Comparison of ENCODE assay signal across 21 cellular contexts in the genomic region with DNA sequence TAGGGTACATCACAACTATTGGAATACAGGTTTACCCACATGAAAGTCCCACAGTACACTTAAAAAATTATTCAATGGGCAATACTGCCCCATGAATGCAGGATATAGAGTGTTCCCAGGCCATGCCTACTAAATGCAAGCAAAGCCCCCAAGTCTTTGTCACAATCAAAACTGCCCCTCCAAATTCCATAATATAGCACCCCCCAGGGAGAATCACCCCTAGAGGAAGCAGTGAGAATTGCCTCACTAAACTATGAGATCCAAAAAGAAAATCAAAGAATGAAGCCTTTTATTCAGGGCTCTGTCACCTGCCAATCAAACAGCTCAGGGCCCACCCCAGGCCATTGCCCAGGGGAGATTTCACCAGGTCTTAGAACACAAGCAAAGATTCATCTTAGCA.
"Had no signal": no experiment of that assay in that cellular context is flagged by ENCODE, and none has a peak within 500 bp of the region (broad histone marks: within the 10 kb centered on the region; RNA-seq: fewer than 3 reads in every experiment).

No MANE protein-coding gene starts in this region.

- H3K4me3 Mint-ChIP-seq: activated CD4-positive, alpha-beta memory T cell treated with anti-CD3 and anti-CD28 coated beads for 36 hours; activated naive CD8-positive, alpha-beta T cell treated with anti-CD3 and anti-CD28 coated beads for 36 hours; immature natural killer cell; natural killer cell; stimulated activated memory B cell treated with anti-CD40 and anti-IgM and Interleukin-4, amounts not matched to agents 10 μg/mL and 1 μg/mL and 100 μg/mL, for 72 hours; T-helper 2 cell treated with Interferon-gamma antibody and Interleukin-4, amounts not matched to agents 5 μg/mL and 100 μg/mL, for 36 hours; WTC11 had no signal

- H3K4me3 ChIP-seq: body of pancreas, coronary artery, esophagus muscularis mucosa, sigmoid colon, thoracic aorta, upper lobe of right lung had no signal

- H3K27ac ChIP-seq: body of pancreas, coronary artery, esophagus muscularis mucosa, sigmoid colon, thoracic aorta, upper lobe of right lung had no signal

- H3K27ac Mint-ChIP-seq: activated CD4-positive, alpha-beta memory T cell treated with anti-CD3 and anti-CD28 coated beads for 36 hours; activated naive CD8-positive, alpha-beta T cell treated with anti-CD3 and anti-CD28 coated beads for 36 hours; immature natural killer cell; natural killer cell; stimulated activated memory B cell treated with anti-CD40 and anti-IgM and Interleukin-4, amounts not matched to agents 10 μg/mL and 1 μg/mL and 100 μg/mL, for 72 hours; T-helper 2 cell treated with Interferon-gamma antibody and Interleukin-4, amounts not matched to agents 5 μg/mL and 100 μg/mL, for 36 hours; WTC11 had no signal

- H3K4me1 ChIP-seq: body of pancreas, esophagus muscularis mucosa, sigmoid colon, upper lobe of right lung had no signal

- H3K9me3 Mint-ChIP-seq: activated CD4-positive, alpha-beta memory T cell treated with anti-CD3 and anti-CD28 coated beads for 36 hours; activated naive CD8-positive, alpha-beta T cell treated with anti-CD3 and anti-CD28 coated beads for 36 hours; T-helper 2 cell treated with Interferon-gamma antibody and Interleukin-4, amounts not matched to agents 5 μg/mL and 100 μg/mL, for 36 hours had no signal

- DNase-seq: activated CD4-positive, alpha-beta memory T cell treated with anti-CD3 and anti-CD28 coated beads for 36 hours; activated CD4-positive, alpha-beta T cell treated with anti-CD3 and anti-CD28 coated beads for 4 hours; activated naive CD4-positive, alpha-beta T cell; activated naive CD8-positive, alpha-beta T cell treated with anti-CD3 and anti-CD28 coated beads for 36 hours; amniotic stem cell; body of pancreas; central memory CD4-positive, alpha-beta T cell; immature natural killer cell; mesenchymal stem cell; natural killer cell; nucleus accumbens; posterior cingulate gyrus; sigmoid colon; stimulated activated CD4-positive, alpha-beta T cell treated with anti-CD3 and anti-CD28 coated beads, Interleukin-4, amount 100 ng/mL, for 4 hours; upper lobe of right lung had no signal

- H3K27me3 ChIP-seq: body of pancreas, sigmoid colon, upper lobe of right lung had no signal

- H3K9me3 ChIP-seq: body of pancreas, esophagus muscularis mucosa, sigmoid colon, thoracic aorta, upper lobe of right lung had no signal

- ATAC-seq: body of pancreas; natural killer cell; stimulated activated memory B cell treated with anti-CD40 and anti-IgM and Interleukin-4, amounts not matched to agents 10 μg/mL and 1 μg/mL and 100 μg/mL, for 72 hours; upper lobe of right lung; WTC11 had no signal

- H3K36me3 ChIP-seq: esophagus muscularis mucosa, sigmoid colon, thoracic aorta, upper lobe of right lung had no signal

- H3K4me1 Mint-ChIP-seq: activated naive CD8-positive, alpha-beta T cell treated with anti-CD3 and anti-CD28 coated beads for 36 hours; immature natural killer cell; natural killer cell; stimulated activated memory B cell treated with anti-CD40 and anti-IgM and Interleukin-4, amounts not matched to agents 10 μg/mL and 1 μg/mL and 100 μg/mL, for 72 hours had no signal

- H3K36me3 Mint-ChIP-seq: activated CD4-positive, alpha-beta memory T cell treated with anti-CD3 and anti-CD28 coated beads for 36 hours; activated naive CD8-positive, alpha-beta T cell treated with anti-CD3 and anti-CD28 coated beads for 36 hours; immature natural killer cell; natural killer cell; stimulated activated memory B cell treated with anti-CD40 and anti-IgM and Interleukin-4, amounts not matched to agents 10 μg/mL and 1 μg/mL and 100 μg/mL, for 72 hours; WTC11 had no signal
